Comparison of ENCODE assay signal across 8 cellular contexts in genomic region chr15:70491183-70491621, GRCh38.
A peak's percentile ranks its signal among the peaks of the same experiment; 100 is the strongest.
DNase-seq lines count a peak whose midpoint lies in the region; ATAC-seq and TF ChIP-seq lines count a peak whose summit lies in the region.
"Had no signal": no experiment of that assay in that cellular context is flagged by ENCODE, and none has a peak within 500 bp of the region (broad histone marks: within the 10 kb centered on the region; RNA-seq: fewer than 3 reads in every experiment).

No MANE protein-coding gene starts in this region.

- DNase-seq in GM20000 (ENCODE audit: low spot score) (peak; percentile 26), NOMO-1 (lab: John Stamatoyannopoulos, UW; ENCODE audit: unreplicated experiment in 2 of 2) (peak; percentile 12 to 37), posterior vena cava (ENCODE audit: low spot score) (peak; percentile 68), NCI-H2029 treated with DMSO at 0.1 percent for 48 hours (lab: John Stamatoyannopoulos, UW) (no peak)

- H3K27me3 Mint-ChIP-seq in activated naive CD8-positive, alpha-beta T cell, result peaks cover 2% of the 10 kb centered on the region

- H3K36me3 Mint-ChIP-seq in activated naive CD8-positive, alpha-beta T cell, result no peaks in the 10 kb centered on the region

- no peaks in the 10 kb centered on the region for H3K9me3 Mint-ChIP-seq in activated naive CD8-positive, alpha-beta T cell (ENCODE audit: low read depth)

- peak overlapping the region; percentile 66 for H3K4me3 Mint-ChIP-seq in activated naive CD8-positive, alpha-beta T cell

- ATAC-seq in HG02840 (IDR thresholded peaks at IDR 0.05; ENCODE audit: low FRiP score, unreplicated experiment) (no peak), GM18511 (IDR thresholded peaks at IDR 0.05; ENCODE audit: unreplicated experiment) (no peak)
- ATAC-seq: heart left ventricle had no signal

- H3K27ac Mint-ChIP-seq in activated naive CD8-positive, alpha-beta T cell, result peak overlapping the region; percentile 8

- intact Hi-C loops in posterior vena cava (cut with DNase I), result no loop called here

- no peak for TF ChIP-seq CTCF in GM20000 (IDR thresholded peaks at IDR 0.05; ENCODE audit: extremely low read depth, missing control alignments)

- peaks cover 82% of the 10 kb centered on the region for H3K4me1 Mint-ChIP-seq in activated naive CD8-positive, alpha-beta T cell (ENCODE audit: low read depth)
